Comparison of ENCODE assay signal across 8 cellular contexts in the genomic region with DNA sequence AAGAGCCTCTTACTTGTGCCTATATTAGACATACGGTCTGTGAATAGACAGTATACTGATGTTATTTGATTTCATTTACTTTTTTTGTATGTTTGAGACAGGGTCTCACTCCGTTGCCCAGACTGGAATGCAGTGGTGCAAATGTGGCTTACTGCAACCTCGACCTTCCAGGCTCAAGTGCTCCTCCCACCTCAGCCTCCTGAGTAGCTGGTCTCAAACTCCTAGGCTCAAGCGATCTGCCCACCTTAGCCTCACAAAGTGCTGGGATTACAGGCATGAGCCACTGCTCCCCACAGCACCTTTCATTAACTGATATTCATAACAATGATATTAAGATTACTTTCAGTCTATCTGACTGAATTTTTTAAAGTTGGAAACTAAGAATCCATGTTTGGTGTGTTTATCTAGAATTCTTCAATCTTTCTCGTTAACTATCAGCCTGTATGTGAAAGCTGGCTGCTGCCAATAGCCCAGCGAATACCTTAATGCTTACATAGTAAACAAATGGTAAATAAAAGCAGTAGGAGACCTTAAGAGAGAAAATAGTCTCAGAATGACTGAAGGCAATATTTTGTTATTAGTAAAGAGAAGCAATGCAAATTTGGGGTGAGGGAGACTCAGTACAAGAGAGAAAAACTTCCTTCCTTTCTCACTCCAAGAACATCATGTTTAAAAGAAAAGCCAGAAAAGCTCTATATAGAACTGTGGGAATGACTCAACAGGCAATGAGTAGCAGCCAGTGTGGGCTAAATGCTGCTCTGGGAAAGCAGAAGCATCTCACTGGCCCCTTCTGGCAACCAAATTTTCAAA.
DNase-seq lines count a peak whose midpoint lies in the region; ATAC-seq and TF ChIP-seq lines count a peak whose summit lies in the region.

No MANE protein-coding gene starts in this region.

- H3K36me3 ChIP-seq in Caco-2 (ENCODE audit: control insufficient read depth, insufficient read depth, low read length) (no peaks in the 10 kb centered on the region), transverse colon (no peaks in the 10 kb centered on the region)

- no TSS peak for BruUV-seq in Caco-2 (replicated peaks; lab: Mats Ljungman, UMichigan)

- in situ Hi-C loops in KBM-7 (cut with MboI; ENCODE audit: low pct_unique_long_range_greater_than_20kb, low sequenced_read_pairs): no loop called here
- in situ Hi-C loops in transverse colon (cut with MboI; ENCODE audit: low pct_ligation_motif_present in 1 of 4, low pct_unique_long_range_greater_than_20kb in 1 of 4, low sequenced_read_pairs in 3 of 4): loop anchor here in 1 of 4 donors (25.0 kb wide), 1 partner anchor 103 kb away; the partner anchor contains the start of gene MRTFA

- TF ChIP-seq CTCF in Caco-2 (IDR thresholded peaks at IDR 0.05; ENCODE audit: insufficient read depth in 1 of 2, low read depth in 1 of 2, low read length in 1 of 2, severe bottlenecking in 1 of 2, unreplicated experiment in 1 of 2): no peak
- no peak for TF ChIP-seq CTCF in transverse colon (IDR thresholded peaks at IDR 0.05)

- TF ChIP-seq EP300 in transverse colon (IDR thresholded peaks at IDR 0.05; ENCODE audit: low read depth): no peak

- no peak for TF ChIP-seq POLR2A in transverse colon (IDR thresholded peaks at IDR 0.05)

- no peak for DNase-seq in Caco-2
- peak; percentile 56 for DNase-seq in KBM-7
- no peak for DNase-seq in immature natural killer cell
- no peak for DNase-seq in transverse colon
- no peak for DNase-seq in stimulated activated naive CD4-positive, alpha-beta T cell (lab: John Stamatoyannopoulos, UW)
- DNase-seq in iPS-NIHi11 (ENCODE audit: low spot score): no peak

- H3K4me3 Mint-ChIP-seq in Caco-2 (ENCODE audit: unreplicated experiment) (peak overlapping the region; percentile 36), immature natural killer cell (peak overlapping the region; percentile 2 to 84 (median 80))

- peak overlapping the region; percentile 68 for H3K27ac ChIP-seq in angular gyrus (ENCODE audit: low read depth, low read length)
- H3K27ac ChIP-seq in transverse colon: peak overlapping the region; percentile 38 to 63 (median 52)

- peak overlapping the region; percentile 17 for H3K27ac Mint-ChIP-seq in Caco-2 (ENCODE audit: unreplicated experiment)
- H3K27ac Mint-ChIP-seq in immature natural killer cell: peak overlapping the region; percentile 74 to 92 (median 81)

- H3K36me3 Mint-ChIP-seq in Caco-2 (ENCODE audit: insufficient read depth, unreplicated experiment) (peaks cover 6% of the 10 kb centered on the region), immature natural killer cell (no peaks in the 10 kb centered on the region)

- CTCF ChIA-PET in Caco-2 (lab: Charles Lee): no interaction called here

- H3K4me1 ChIP-seq in Caco-2 (peaks cover 16% of the 10 kb centered on the region), transverse colon (peaks cover 17 to 52% (median 34%) of the 10 kb centered on the region in 4 donors)

- WGBS in transverse colon (ENCODE audit: low coverage in 1 of 2), 2 donors: 48 to 69% methylated on average over 5 to 6 of the region's 6 CpGs

- H3K4me1 Mint-ChIP-seq in Caco-2 (ENCODE audit: low read depth, unreplicated experiment) (peaks cover 31% of the 10 kb centered on the region), immature natural killer cell (peaks cover 45 to 50% of the 10 kb centered on the region in 2 donors)

- H3K9me3 Mint-ChIP-seq in Caco-2 (ENCODE audit: unreplicated experiment): no peaks in the 10 kb centered on the region
- H3K9me3 Mint-ChIP-seq in immature natural killer cell: no peaks in the 10 kb centered on the region

- no peaks in the 10 kb centered on the region for H3K27me3 ChIP-seq in Caco-2 (replicated peaks; ENCODE audit: control insufficient read depth, insufficient read depth, low read length)
- H3K27me3 ChIP-seq in transverse colon: no peaks in the 10 kb centered on the region

- H3K27me3 Mint-ChIP-seq in Caco-2 (ENCODE audit: insufficient read depth, unreplicated experiment) (no peaks in the 10 kb centered on the region), immature natural killer cell (ENCODE audit: low read depth in 3 of 3) (no peaks in the 10 kb centered on the region)

- intact Hi-C loops in Caco-2 (cut with micrococcal nuclease; ENCODE audit: unreplicated experiment): no loop called here
- intact Hi-C loops in transverse colon (cut with DNase I; ENCODE audit: low total_unique reads): no loop called here

- ATAC-seq in GM18520 (IDR thresholded peaks at IDR 0.05; ENCODE audit: unreplicated experiment): no peak

- POLR2A ChIA-PET in Caco-2 (lab: Charles Lee): no interaction called here

- no peak overlapping the region for H3K4me3 ChIP-seq in Caco-2 (ENCODE audit: low read depth, low read length)
- peak overlapping the region in 1 of 4 donors; percentile 7 for H3K4me3 ChIP-seq in transverse colon

- H3K9me3 ChIP-seq in Caco-2: no peaks in the 10 kb centered on the region
- H3K9me3 ChIP-seq in transverse colon: no peaks in the 10 kb centered on the region
